ENCODE assay signal across 22 cellular contexts in genomic region chrX:55111578-55112254, GRCh38. TPM values are rescaled to one million over a fixed set of nuclear protein-coding genes. Genes with fewer than 3 reads are reported as not detected.
"Had no signal": no experiment of that assay in that cellular context is flagged by ENCODE, and none has a peak within 500 bp of the region (broad histone marks: within the 10 kb centered on the region; RNA-seq: fewer than 3 reads in every experiment).

No MANE protein-coding gene starts in this region.

- H3K27me3 Mint-ChIP-seq: activated naive CD8-positive, alpha-beta T cell treated with anti-CD3 and anti-CD28 coated beads for 36 hours had no signal

- H3K27ac ChIP-seq: cardiac muscle cell, esophagus squamous epithelium, heart right ventricle, left ventricle myocardium inferior, parathyroid adenoma, sigmoid colon, spleen had no signal

- H3K36me3 Mint-ChIP-seq: activated naive CD8-positive, alpha-beta T cell treated with anti-CD3 and anti-CD28 coated beads for 36 hours; immature natural killer cell had no signal

- H3K4me1 Mint-ChIP-seq: activated naive CD8-positive, alpha-beta T cell treated with anti-CD3 and anti-CD28 coated beads for 36 hours; immature natural killer cell; nephron had no signal

- H3K36me3 ChIP-seq: cardiac muscle cell, esophagus squamous epithelium, heart right ventricle, left ventricle myocardium inferior, sigmoid colon, spleen had no signal

- H3K9me3 Mint-ChIP-seq: activated naive CD8-positive, alpha-beta T cell treated with anti-CD3 and anti-CD28 coated beads for 36 hours; immature natural killer cell had no signal

- H3K4me1 ChIP-seq: heart right ventricle, left ventricle myocardium inferior, parathyroid adenoma, sigmoid colon, spleen had no signal

- H3K27me3 ChIP-seq: cardiac muscle cell, esophagus squamous epithelium, sigmoid colon, spleen had no signal

- H3K4me3 ChIP-seq: cardiac muscle cell, esophagus squamous epithelium, heart right ventricle, left ventricle myocardium inferior, sigmoid colon, spleen had no signal

- ATAC-seq: heart right ventricle had no signal

- H3K4me3 Mint-ChIP-seq: activated naive CD8-positive, alpha-beta T cell treated with anti-CD3 and anti-CD28 coated beads for 36 hours; immature natural killer cell; nephron had no signal

- H3K9me3 ChIP-seq: esophagus squamous epithelium, heart right ventricle, left ventricle myocardium inferior, sigmoid colon, spleen had no signal

- H3K9ac ChIP-seq: parathyroid adenoma had no signal

- H3K27ac Mint-ChIP-seq: activated naive CD8-positive, alpha-beta T cell treated with anti-CD3 and anti-CD28 coated beads for 36 hours; immature natural killer cell; nephron had no signal

- DNase-seq: activated CD4-positive, alpha-beta T cell treated with anti-CD3 and anti-CD28 coated beads, Interleukin-2, amount 50 U/mL, for 4 hours; activated naive CD4-positive, alpha-beta T cell; activated naive CD8-positive, alpha-beta T cell treated with anti-CD3 and anti-CD28 coated beads for 36 hours; amniotic stem cell; dermis blood vessel endothelial cell; effector memory CD4-positive, alpha-beta T cell; esophagus squamous epithelium; heart right ventricle; immature natural killer cell; kidney glomerular epithelial cell; left ventricle myocardium inferior; mammary epithelial cell; midbrain; sigmoid colon; spleen; stimulated activated CD8-positive, alpha-beta memory T cell treated with anti-CD3 and anti-CD28 coated beads, Interleukin-4, amount 100 ng/mL, for 48 hours; stimulated activated naive CD4-positive, alpha-beta T cell had no signal

RNA-seq across cellular contexts. Expression of gene PAGE2, which starts 22.9 kb away (rescaled TPM):
- total RNA-seq: activated CD8-positive, alpha-beta memory T cell treated with anti-CD3 and anti-CD28 coated beads for 36 hours; activated naive CD8-positive, alpha-beta T cell treated with anti-CD3 and anti-CD28 coated beads for 36 hours; cardiac muscle cell; dermis blood vessel endothelial cell; esophagus squamous epithelium; heart right ventricle; left ventricle myocardium inferior; mammary epithelial cell; sigmoid colon; spleen; urinary bladder had no signal
- polyA plus RNA-seq: cardiac muscle cell, heart right ventricle, immature natural killer cell, mammary epithelial cell, sigmoid colon, urinary bladder had no signal

RNA-seq across cellular contexts. Expression of gene PAGE2B, which starts 36.9 kb away (rescaled TPM):
- total RNA-seq: activated CD8-positive, alpha-beta memory T cell treated with anti-CD3 and anti-CD28 coated beads for 36 hours; cardiac muscle cell; dermis blood vessel endothelial cell; esophagus squamous epithelium; heart right ventricle; left ventricle myocardium inferior; mammary epithelial cell; sigmoid colon; urinary bladder had no signal
- polyA plus RNA-seq: heart right ventricle, immature natural killer cell, mammary epithelial cell, sigmoid colon, urinary bladder had no signal
